11 cellular contexts compared by ENCODE assay signal in the genomic region with DNA sequence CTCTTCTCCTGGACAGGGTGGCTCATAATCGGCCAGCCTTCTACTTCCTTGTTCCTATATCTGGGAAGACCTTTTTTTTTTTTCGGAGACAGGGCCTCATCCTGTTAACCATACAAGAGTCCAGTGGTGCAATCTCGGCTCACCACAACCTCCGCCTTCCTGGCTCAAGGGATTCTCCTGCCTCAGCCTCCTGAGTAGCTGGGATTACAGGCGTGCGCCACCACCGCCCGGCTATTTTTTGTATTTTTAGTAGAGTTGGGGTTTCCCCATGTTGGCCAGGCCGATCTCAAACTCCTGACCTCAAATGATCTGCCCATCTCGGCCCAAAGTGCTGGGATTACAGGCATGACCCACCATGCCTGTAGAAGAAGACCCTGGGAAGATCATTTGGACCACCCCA. TPM values are rescaled to one million over a fixed set of nuclear protein-coding genes. Genes with fewer than 3 reads are reported as not detected.
DNase-seq lines count a peak whose midpoint lies in the region; ATAC-seq, FAIRE-seq and TF ChIP-seq lines count a peak whose summit lies in the region.
"Had no signal": no experiment of that assay in that cellular context is flagged by ENCODE, and none has a peak within 500 bp of the region (broad histone marks: within the 10 kb centered on the region; RNA-seq: fewer than 3 reads in every experiment).

No MANE protein-coding gene starts in this region.

- H3K9me2 ChIP-seq in PC-9 (ENCODE audit: insufficient read depth), result no peaks in the 10 kb centered on the region

- ATAC-seq in CD4-positive, CD25-positive, alpha-beta regulatory T cell (ENCODE audit: low read depth in 2 of 2), result no peak
- ATAC-seq in gastroesophageal sphincter, result no peak
- no peak for ATAC-seq in pancreas
- ATAC-seq in naive thymus-derived CD8-positive, alpha-beta T cell, result no peak
- ATAC-seq: activated T-cell treated with anti-CD3 and anti-CD28 coated beads, Interleukin-2, amount 50 U/mL, for 4 hours had no signal

- H3K79me2 ChIP-seq in PC-9 (ENCODE audit: low read depth) (no peaks in the 10 kb centered on the region), osteoblast (ENCODE audit: insufficient read depth, low read length) (peaks cover 89% of the 10 kb centered on the region)

- CTCF ChIA-PET in PC-9 (lab: Charles Lee), result no interaction called here

- no peaks in the 10 kb centered on the region for H3K9me3 Mint-ChIP-seq in CD4-positive, CD25-positive, alpha-beta regulatory T cell
- H3K9me3 Mint-ChIP-seq in naive thymus-derived CD8-positive, alpha-beta T cell, result no peaks in the 10 kb centered on the region
- H3K9me3 Mint-ChIP-seq: activated T-cell treated with anti-CD3 and anti-CD28 coated beads, Interleukin-2, amount 50 U/mL, for 4 hours had no signal

- DNase-seq in CD4-positive, CD25-positive, alpha-beta regulatory T cell, result no peak
- DNase-seq in Peyer's patch (no peak), sigmoid colon (peak; percentile 59), PC-9 (no peak), pancreas (no peak), osteoblast (ENCODE audit: insufficient read length, low spot score, missing footprints) (no peak)
- DNase-seq in naive thymus-derived CD8-positive, alpha-beta T cell, result no peak
- DNase-seq: activated T-cell treated with anti-CD3 and anti-CD28 coated beads, Interleukin-2, amount 50 U/mL, for 4 hours; brain microvascular endothelial cell; NCI-H2227 treated with DMSO at 0.1 percent for 48 hours had no signal

- H4K20me1 ChIP-seq in PC-9 (ENCODE audit: insufficient read depth) (no peaks in the 10 kb centered on the region), osteoblast (ENCODE audit: insufficient read depth, low read length) (peaks cover 47% of the 10 kb centered on the region)

- H3K4me1 Mint-ChIP-seq in CD4-positive, CD25-positive, alpha-beta regulatory T cell, result peaks cover 17 to 76% (median 60%) of the 10 kb centered on the region in 4 donors
- H3K4me1 Mint-ChIP-seq in naive thymus-derived CD8-positive, alpha-beta T cell, result peaks cover 38 to 75% (median 61%) of the 10 kb centered on the region in 4 donors

- no peak overlapping the region for H3K4me2 ChIP-seq in PC-9
- no peak overlapping the region for H3K4me2 ChIP-seq in osteoblast (ENCODE audit: insufficient read depth, low read length)

- H2AFZ ChIP-seq in PC-9, result no peak overlapping the region
- H2AFZ ChIP-seq in osteoblast (ENCODE audit: low read length), result no peak overlapping the region

- no peak for TF ChIP-seq CTCF in Peyer's patch (IDR thresholded peaks at IDR 0.05)
- no peak for TF ChIP-seq CTCF in gastroesophageal sphincter (IDR thresholded peaks at IDR 0.05)
- TF ChIP-seq CTCF in sigmoid colon (IDR thresholded peaks at IDR 0.05), result no peak
- TF ChIP-seq CTCF in PC-9 (conservative IDR thresholded peaks at IDR 0.05), result no peak
- no peak for TF ChIP-seq CTCF in pancreas (IDR thresholded peaks at IDR 0.05)
- no peak for TF ChIP-seq CTCF in osteoblast (IDR thresholded peaks at IDR 0.05; ENCODE audit: extremely low read depth, low read depth, low read length)

- FAIRE-seq in pancreas (lab: Jason Lieb, UNC), result no peak

- H3K36me3 ChIP-seq in CD4-positive, CD25-positive, alpha-beta regulatory T cell (ENCODE audit: control insufficient read depth, insufficient read depth, low read length), result peaks cover 32% of the 10 kb centered on the region
- H3K36me3 ChIP-seq in Peyer's patch (peaks cover 0 to 17% (median 0%) of the 10 kb centered on the region in 3 donors), gastroesophageal sphincter (peaks cover 0 to 28% of the 10 kb centered on the region in 2 donors), sigmoid colon (peaks cover 0 to 29% (median 10%) of the 10 kb centered on the region in 4 donors), PC-9 (ENCODE audit: low read depth) (no peaks in the 10 kb centered on the region), pancreas (no peaks in the 10 kb centered on the region), osteoblast (ENCODE audit: insufficient read depth, low read length) (peaks cover 23% of the 10 kb centered on the region)

- POLR2A ChIA-PET in PC-9 (lab: Charles Lee; ENCODE audit: unreplicated experiment), result interaction anchor here (0.6 kb wide), 1 partner anchor 18 kb away, joined by 3 read pairs; no protein-coding TSS in a partner anchor
- POLR2A ChIA-PET in naive thymus-derived CD8-positive, alpha-beta T cell (lab: Charles Lee), result interaction anchor here (0.5 to 5.4 kb wide), 3 partner anchors 47 to 253 kb away, joined by 5 to 51 read pairs (median 7); no protein-coding TSS in a partner anchor

- intact Hi-C loops in sigmoid colon (cut with DNase I) (loop anchor here (5.0 kb wide), 1 partner anchor 61 kb away; no protein-coding TSS in a partner anchor), PC-9 (cut with micrococcal nuclease; ENCODE audit: unreplicated experiment) (no loop called here), pancreas (cut with DNase I) (no loop called here)

- no peaks in the 10 kb centered on the region for H3K9me3 ChIP-seq in CD4-positive, CD25-positive, alpha-beta regulatory T cell (ENCODE audit: control insufficient read depth in 2 of 2, low read length in 2 of 2)
- H3K9me3 ChIP-seq in Peyer's patch (no peaks in the 10 kb centered on the region), gastroesophageal sphincter (no peaks in the 10 kb centered on the region), sigmoid colon (no peaks in the 10 kb centered on the region), PC-9 (ENCODE audit: insufficient read depth, low read depth) (no peaks in the 10 kb centered on the region), pancreas (no peaks in the 10 kb centered on the region), osteoblast (ENCODE audit: low read depth, low read length) (no peaks in the 10 kb centered on the region)

- no peak for TF ChIP-seq POLR2A in Peyer's patch (IDR thresholded peaks at IDR 0.05)
- TF ChIP-seq POLR2A in gastroesophageal sphincter (IDR thresholded peaks at IDR 0.05), result no peak
- TF ChIP-seq POLR2A in sigmoid colon (IDR thresholded peaks at IDR 0.05), result no peak

- peak overlapping the region; percentile 14 for H3K27ac ChIP-seq in CD4-positive, CD25-positive, alpha-beta regulatory T cell (ENCODE audit: insufficient read depth, low read length, poor library complexity, severe bottlenecking)
- peak overlapping the region; percentile 91 to 96 (median 94) for H3K27ac ChIP-seq in Peyer's patch
- peak overlapping the region in 3 of 4 donors; percentile 91 to 100 (median 96) for H3K27ac ChIP-seq in gastroesophageal sphincter
- H3K27ac ChIP-seq in sigmoid colon, result peak overlapping the region; percentile 92 to 99 (median 98)
- no peak overlapping the region for H3K27ac ChIP-seq in PC-9
- no peak overlapping the region for H3K27ac ChIP-seq in pancreas
- no peak overlapping the region for H3K27ac ChIP-seq in osteoblast (ENCODE audit: low read depth, low read length)
- H3K27ac ChIP-seq: brain microvascular endothelial cell had no signal

- no peaks in the 10 kb centered on the region for H3K27me3 Mint-ChIP-seq in CD4-positive, CD25-positive, alpha-beta regulatory T cell
- H3K27me3 Mint-ChIP-seq in naive thymus-derived CD8-positive, alpha-beta T cell, result no peaks in the 10 kb centered on the region

- peak overlapping the region in 3 of 4 donors; percentile 92 to 98 (median 96) for H3K4me3 Mint-ChIP-seq in CD4-positive, CD25-positive, alpha-beta regulatory T cell
- peak overlapping the region in 3 of 10 donors; percentile 45 to 99 (median 74) for H3K4me3 Mint-ChIP-seq in naive thymus-derived CD8-positive, alpha-beta T cell

- TF ChIP-seq EP300 in gastroesophageal sphincter (IDR thresholded peaks at IDR 0.05), result no peak
- TF ChIP-seq EP300 in sigmoid colon (IDR thresholded peaks at IDR 0.05), result no peak

- H3K36me3 Mint-ChIP-seq in CD4-positive, CD25-positive, alpha-beta regulatory T cell, result peaks cover 19% of the 10 kb centered on the region
- peaks cover 0 to 33% (median 5%) of the 10 kb centered on the region in 3 donors for H3K36me3 Mint-ChIP-seq in naive thymus-derived CD8-positive, alpha-beta T cell

- H3K27ac Mint-ChIP-seq in CD4-positive, CD25-positive, alpha-beta regulatory T cell, result peak overlapping the region; percentile 77 to 96 (median 78)
- H3K27ac Mint-ChIP-seq in naive thymus-derived CD8-positive, alpha-beta T cell, result peak overlapping the region in 5 of 10 donors; percentile 33 to 96 (median 82)

- no peaks in the 10 kb centered on the region for H3F3A ChIP-seq in PC-9 (ENCODE audit: insufficient read depth, low read depth)

- WGBS in gastroesophageal sphincter (ENCODE audit: low coverage in 1 of 2), 2 donors, result 65% methylated on average over 6 of the region's 10 CpGs; no CpG with 5 or more reads in 1 of the 2 donors
- 77 to 78% methylated on average over 10 of the region's 10 CpGs for WGBS in sigmoid colon, 2 donors
- WGBS in pancreas, 2 donors, result 85 to 89% methylated on average over 10 of the region's 10 CpGs

- no peaks in the 10 kb centered on the region for H3K27me3 ChIP-seq in CD4-positive, CD25-positive, alpha-beta regulatory T cell (ENCODE audit: control insufficient read depth, insufficient read depth, low read length)
- H3K27me3 ChIP-seq in Peyer's patch (no peaks in the 10 kb centered on the region), gastroesophageal sphincter (no peaks in the 10 kb centered on the region), sigmoid colon (no peaks in the 10 kb centered on the region), PC-9 (ENCODE audit: insufficient read depth, low read depth) (no peaks in the 10 kb centered on the region), pancreas (no peaks in the 10 kb centered on the region), osteoblast (ENCODE audit: insufficient read depth, low read length) (no peaks in the 10 kb centered on the region)
- H3K27me3 ChIP-seq: brain microvascular endothelial cell had no signal

- BruUV-seq in PC-9 (replicated peaks; lab: Mats Ljungman, UMichigan), result no TSS peak

- H3K4me3 ChIP-seq in CD4-positive, CD25-positive, alpha-beta regulatory T cell (ENCODE audit: low read depth, low read length), result no peak overlapping the region
- H3K4me3 ChIP-seq in Peyer's patch (no peak overlapping the region), gastroesophageal sphincter (no peak overlapping the region), sigmoid colon (peak overlapping the region in 1 of 4 donors; percentile 79), PC-9 (no peak overlapping the region), pancreas (no peak overlapping the region), osteoblast (ENCODE audit: insufficient read depth, low read length) (no peak overlapping the region)

- H3K4me1 ChIP-seq in CD4-positive, CD25-positive, alpha-beta regulatory T cell (ENCODE audit: control insufficient read depth, insufficient read depth, low read length, poor library complexity, severe bottlenecking), result peaks cover 51% of the 10 kb centered on the region
- H3K4me1 ChIP-seq in Peyer's patch (peaks cover 0 to 52% (median 28%) of the 10 kb centered on the region in 4 donors), gastroesophageal sphincter (peaks cover 2 to 88% (median 51%) of the 10 kb centered on the region in 3 donors), sigmoid colon (peaks cover 0 to 81% (median 67%) of the 10 kb centered on the region in 4 donors), PC-9 (replicated peaks; ENCODE audit: insufficient read depth) (no peaks in the 10 kb centered on the region; the same call in 1 of the 2 replicates), pancreas (no peaks in the 10 kb centered on the region), osteoblast (ENCODE audit: insufficient read depth, low read length) (peaks cover 42% of the 10 kb centered on the region)

RNA-seq across cellular contexts. Expression of a gene that starts 4.5 kb away (rescaled TPM):
- total RNA-seq in CD4-positive, CD25-positive, alpha-beta regulatory T cell, result 15.6 TPM
- 10 to 100 TPM; 27.2 to 33.4 (median 29.3) TPM for polyA plus RNA-seq in CD4-positive, CD25-positive, alpha-beta regulatory T cell
- total RNA-seq in Peyer's patch (10 to 100 TPM in 1 of 4 donors, 1 to 10 TPM in 3; 4.7 to 18.2 (median 7.4) TPM), gastroesophageal sphincter (10 to 100 TPM; 27.1 to 47.9 (median 43.1) TPM), sigmoid colon (10 to 100 TPM; 20.1 to 43.4 (median 23.0) TPM), PC-9 (2021) (7.5 and 7.9 TPM in 2 replicates), pancreas (10 to 100 TPM in 1 of 6 donors, 1 to 10 TPM in 5; 1.3 to 13.5 (median 4.4) TPM), osteoblast (38.3 and 41.6 TPM in 2 replicates)
- polyA plus RNA-seq in sigmoid colon (10 to 100 TPM; 11.4 to 17.9 (median 12.7) TPM), pancreas (1 to 10 TPM; 5.0 to 7.4 TPM)
- total RNA-seq in naive thymus-derived CD8-positive, alpha-beta T cell, result 1 to 10 TPM; 8.6 TPM
- 10 to 100 TPM in 2 of 3 donors, 1 to 10 TPM in 1; 8.9 to 19.3 (median 12.0) TPM for polyA plus RNA-seq in naive thymus-derived CD8-positive, alpha-beta T cell

RNA-seq across cellular contexts. Expression of a gene that starts 20.8 kb away (rescaled TPM):
- 0.37 TPM for total RNA-seq in CD4-positive, CD25-positive, alpha-beta regulatory T cell
- polyA plus RNA-seq in CD4-positive, CD25-positive, alpha-beta regulatory T cell, result under 1 TPM in 3 of 4 donors, not detected in 1; 0.07 to 0.34 (median 0.24) TPM
- total RNA-seq in Peyer's patch, result 1 to 10 TPM; 3.5 to 8.5 (median 6.9) TPM
- total RNA-seq in gastroesophageal sphincter, result 1 to 10 TPM; 1.6 to 3.4 (median 2.3) TPM
- 1 to 10 TPM; 1.2 to 6.9 (median 2.5) TPM for total RNA-seq in sigmoid colon
- polyA plus RNA-seq in sigmoid colon, result 10 to 100 TPM in 1 of 3 donors, 1 to 10 TPM in 1, under 1 TPM in 1; 0.69 to 12.9 (median 2.4) TPM
- 54.8 and 67.6 TPM in 2 replicates for total RNA-seq in PC-9 (2021)
- total RNA-seq in pancreas, result under 1 TPM in 4 of 6 donors, not detected in 2; 0.06 to 0.66 (median 0.31) TPM
- under 1 TPM; 0.38 to 0.47 TPM for polyA plus RNA-seq in pancreas
- total RNA-seq in naive thymus-derived CD8-positive, alpha-beta T cell, result under 1 TPM in 1 of 2 experiments, not detected in 1; 0.52 TPM
- under 1 TPM in 2 of 3 donors, not detected in 1; 0.15 to 0.68 TPM for polyA plus RNA-seq in naive thymus-derived CD8-positive, alpha-beta T cell
- total RNA-seq in osteoblast, result 6.2 and 9.4 TPM in 2 replicates

Comparison
In these comparisons a context has a peak if more than half of its experiments do, and no peak if none do; other contexts are left out.
1. H3K27ac ChIP-seq: peak in CD4-positive, CD25-positive, alpha-beta regulatory T cell (single experiment), Peyer's patch (4 of 4), gastroesophageal sphincter (3 of 4) and sigmoid colon (4 of 4); none in PC-9 (single experiment), pancreas (0 of 4) and osteoblast (single experiment).